In the genomic region with DNA sequence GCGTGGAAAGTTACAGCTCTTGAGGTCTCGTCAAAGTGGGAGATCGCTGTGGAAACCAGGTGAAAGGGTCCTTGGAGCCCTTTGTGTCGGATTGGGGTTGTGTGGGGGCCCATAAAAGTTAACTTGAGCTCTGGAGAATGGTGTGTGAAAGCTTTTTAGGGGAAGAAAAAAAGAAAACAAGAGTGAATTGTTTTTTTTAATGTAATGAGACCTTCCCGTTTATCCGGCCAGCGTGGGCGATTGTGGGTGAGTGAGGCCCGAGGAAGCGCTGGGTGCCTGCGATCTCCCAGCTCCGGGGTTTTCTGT, we compare ENCODE assay signal across 12 cellular contexts.
A peak's percentile ranks its signal among the peaks of the same experiment; 100 is the strongest.
DNase-seq lines count a peak whose midpoint lies in the region; ATAC-seq and TF ChIP-seq lines count a peak whose summit lies in the region.
"Had no signal": no experiment of that assay in that cellular context is flagged by ENCODE, and none has a peak within 500 bp of the region (broad histone marks: within the 10 kb centered on the region; RNA-seq: fewer than 3 reads in every experiment).

No MANE protein-coding gene starts in this region.

- no peak for ATAC-seq in stimulated activated effector memory CD8-positive, alpha-beta T cell treated with anti-CD3 and anti-CD28 coated beads, Interleukin-12 subunit alpha, Interleukin-12 subunit beta, amount 100 ng/mL, for 72 hours

- no peak for DNase-seq in activated CD4-positive, alpha-beta T cell treated with anti-CD3 and anti-CD28 coated beads, Interleukin-2, amount 10 ng/mL, durations not matched to agents 24 days and 14 days
- no peak for DNase-seq in activated CD4-positive, alpha-beta T cell treated with anti-CD3 and anti-CD28 coated beads, Interleukin-2, amount 50 U/mL, for 48 hours
- DNase-seq in SJSA1 (ENCODE audit: low read depth in 1 of 2, low spot score in 2 of 2) (no peak), hepatocyte (ENCODE audit: low spot score) (no peak), amniotic stem cell (lab: John Stamatoyannopoulos, UW) (no peak), iPS-NIHi11 (ENCODE audit: low spot score) (no peak), ureter (ENCODE audit: low spot score) (no peak)
- no peak for DNase-seq in stimulated activated effector memory CD8-positive, alpha-beta T cell treated with anti-CD3 and anti-CD28 coated beads, Interleukin-12 subunit alpha, Interleukin-12 subunit beta, amount 100 ng/mL, for 72 hours (ENCODE audit: low spot score in 2 of 2)
- DNase-seq: brain microvascular endothelial cell, lower lobe of right lung, NCI-H446 treated with DMSO at 0.1 percent for 48 hours had no signal

- intact Hi-C loops in activated CD4-positive, alpha-beta T cell treated with anti-CD3 and anti-CD28 coated beads, Interleukin-2, amount 10 ng/mL, durations not matched to agents 24 days and 14 days (cut with micrococcal nuclease), result no loop called here

- H3K4me1 Mint-ChIP-seq in activated CD4-positive, alpha-beta T cell treated with anti-CD3 and anti-CD28 coated beads, Interleukin-2, amount 10 ng/mL, durations not matched to agents 24 days and 14 days, result peaks cover 29% of the 10 kb centered on the region
- peaks cover 43% of the 10 kb centered on the region for H3K4me1 Mint-ChIP-seq in stimulated activated effector memory CD8-positive, alpha-beta T cell treated with anti-CD3 and anti-CD28 coated beads, Interleukin-12 subunit alpha, Interleukin-12 subunit beta, amount 100 ng/mL, for 72 hours

- no peaks in the 10 kb centered on the region for H4K20me1 ChIP-seq in hepatocyte (ENCODE audit: insufficient read depth, poor library complexity, severe bottlenecking)

- no peaks in the 10 kb centered on the region for H3K27me3 Mint-ChIP-seq in activated CD4-positive, alpha-beta T cell treated with anti-CD3 and anti-CD28 coated beads, Interleukin-2, amount 10 ng/mL, durations not matched to agents 24 days and 14 days

- no peak for TF ChIP-seq CTCF in hepatocyte (IDR thresholded peaks at IDR 0.05; ENCODE audit: poor library complexity)

- H3K27me3 ChIP-seq in SJSA1 (replicated peaks) (no peaks in the 10 kb centered on the region), hepatocyte (no peaks in the 10 kb centered on the region)
- H3K27me3 ChIP-seq: brain microvascular endothelial cell had no signal

- H3K79me2 ChIP-seq in hepatocyte, result peaks cover 35% of the 10 kb centered on the region

- H3K36me3 Mint-ChIP-seq in activated CD4-positive, alpha-beta T cell treated with anti-CD3 and anti-CD28 coated beads, Interleukin-2, amount 10 ng/mL, durations not matched to agents 24 days and 14 days (ENCODE audit: low read depth), result peaks cover 9% of the 10 kb centered on the region
- H3K36me3 Mint-ChIP-seq in stimulated activated effector memory CD8-positive, alpha-beta T cell treated with anti-CD3 and anti-CD28 coated beads, Interleukin-12 subunit alpha, Interleukin-12 subunit beta, amount 100 ng/mL, for 72 hours, result peaks cover 10% of the 10 kb centered on the region

- H2AFZ ChIP-seq in hepatocyte, result no peak overlapping the region

- peak overlapping the region; percentile 34 for H3K4me3 Mint-ChIP-seq in activated CD4-positive, alpha-beta T cell treated with anti-CD3 and anti-CD28 coated beads, Interleukin-2, amount 10 ng/mL, durations not matched to agents 24 days and 14 days
- no peak overlapping the region for H3K4me3 Mint-ChIP-seq in stimulated activated effector memory CD8-positive, alpha-beta T cell treated with anti-CD3 and anti-CD28 coated beads, Interleukin-12 subunit alpha, Interleukin-12 subunit beta, amount 100 ng/mL, for 72 hours

- no peaks in the 10 kb centered on the region for H3K9me3 ChIP-seq in SJSA1 (replicated peaks)
- H3K9me3 ChIP-seq in hepatocyte (ENCODE audit: low read depth), result no peaks in the 10 kb centered on the region
- H3K9me3 ChIP-seq: lower lobe of right lung had no signal

- H3K27ac ChIP-seq in SJSA1, result peak overlapping the region; percentile 73
- peak overlapping the region; percentile 92 for H3K27ac ChIP-seq in hepatocyte
- H3K27ac ChIP-seq: brain microvascular endothelial cell, SK-N-MC had no signal

- no peaks in the 10 kb centered on the region for H3K9me2 ChIP-seq in hepatocyte (replicated peaks; ENCODE audit: insufficient read depth)

- H3K27ac Mint-ChIP-seq in activated CD4-positive, alpha-beta T cell treated with anti-CD3 and anti-CD28 coated beads, Interleukin-2, amount 10 ng/mL, durations not matched to agents 24 days and 14 days, result peak overlapping the region; percentile 16
- peak overlapping the region; percentile 65 for H3K27ac Mint-ChIP-seq in stimulated activated effector memory CD8-positive, alpha-beta T cell treated with anti-CD3 and anti-CD28 coated beads, Interleukin-12 subunit alpha, Interleukin-12 subunit beta, amount 100 ng/mL, for 72 hours

- peak overlapping the region; percentile 18 for H3K4me2 ChIP-seq in hepatocyte

- 71% methylated on average over 12 of the region's 12 CpGs for WGBS in hepatocyte (ENCODE audit: low lambda C conversion rate, missing lambda C conversion rate)

- 0 out of 2 replicates have a peak, but pooled peaks cover 1% of the 10 kb centered on the region for H3K36me3 ChIP-seq in SJSA1
- H3K36me3 ChIP-seq in hepatocyte (replicated peaks; ENCODE audit: insufficient read depth, low read depth), result no peaks in the 10 kb centered on the region
- H3K36me3 ChIP-seq: brain microvascular endothelial cell, lower lobe of right lung had no signal

- peaks cover 34% of the 10 kb centered on the region for H3K4me1 ChIP-seq in SJSA1 (replicated peaks)
- peaks cover 40% of the 10 kb centered on the region for H3K4me1 ChIP-seq in hepatocyte (ENCODE audit: insufficient read depth)

- H3K9me3 Mint-ChIP-seq in activated CD4-positive, alpha-beta T cell treated with anti-CD3 and anti-CD28 coated beads, Interleukin-2, amount 10 ng/mL, durations not matched to agents 24 days and 14 days, result no peaks in the 10 kb centered on the region
- H3K9me3 Mint-ChIP-seq in stimulated activated effector memory CD8-positive, alpha-beta T cell treated with anti-CD3 and anti-CD28 coated beads, Interleukin-12 subunit alpha, Interleukin-12 subunit beta, amount 100 ng/mL, for 72 hours, result no peaks in the 10 kb centered on the region

- H3K4me3 ChIP-seq in SJSA1 (no peak overlapping the region), hepatocyte (no peak overlapping the region)
- H3K4me3 ChIP-seq: lower lobe of right lung, SK-N-MC had no signal
